In the genomic region with DNA sequence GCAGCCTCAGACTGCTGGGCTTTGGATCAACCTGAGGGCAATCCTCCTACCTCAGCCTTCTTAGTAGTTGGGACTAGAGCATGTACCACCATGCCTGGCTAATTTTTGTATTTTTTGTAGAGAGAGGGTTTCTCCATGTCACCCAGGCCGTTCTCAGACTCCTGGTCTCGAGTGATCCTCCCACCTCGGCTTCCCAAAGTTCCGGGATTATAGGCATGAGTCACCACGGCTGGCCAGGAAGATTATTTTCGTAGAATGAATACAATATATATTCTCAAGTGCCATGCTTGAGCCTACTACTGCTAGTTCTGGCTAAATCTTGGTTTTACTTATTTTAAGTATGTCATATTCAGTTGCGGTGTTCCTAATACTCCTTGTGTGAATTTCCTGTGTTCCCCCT, we compare ENCODE assay signal across 17 cellular contexts.
DNase-seq lines count a peak whose midpoint lies in the region; ATAC-seq and TF ChIP-seq lines count a peak whose summit lies in the region.
"Had no signal": no experiment of that assay in that cellular context is flagged by ENCODE, and none has a peak within 500 bp of the region (broad histone marks: within the 10 kb centered on the region; RNA-seq: fewer than 3 reads in every experiment).

No MANE protein-coding gene starts in this region.

- H3K27ac Mint-ChIP-seq in MCF 10A (ENCODE audit: low read depth, unreplicated experiment) (no peak overlapping the region), WTC11 (peak overlapping the region; percentile 31; the same call in 1 of the 2 replicates)
- H3K27ac Mint-ChIP-seq: IgD-negative memory B cell had no signal

- H3K79me2 ChIP-seq in mammary epithelial cell (ENCODE audit: insufficient read depth, low read length) (no peaks in the 10 kb centered on the region), smooth muscle cell (ENCODE audit: low read depth) (no peaks in the 10 kb centered on the region)

- H4K20me1 ChIP-seq in mammary epithelial cell (ENCODE audit: insufficient read depth, low read length) (no peaks in the 10 kb centered on the region), smooth muscle cell (ENCODE audit: low read depth) (no peaks in the 10 kb centered on the region)

- TF ChIP-seq CTCF in MCF 10A (IDR thresholded peaks at IDR 0.05; ENCODE audit: unreplicated experiment) (no peak), mammary epithelial cell (conservative IDR thresholded peaks at IDR 0.05 in 1 of 2, IDR thresholded peaks at IDR 0.05 in 1 of 2; ENCODE audit: extremely low read depth in 1 of 2, insufficient read depth in 1 of 2, low read depth in 1 of 2, low read length in 2 of 2) (no peak), WTC11 (IDR thresholded peaks at IDR 0.05) (no peak), fibroblast of villous mesenchyme (IDR thresholded peaks at IDR 0.05; ENCODE audit: insufficient read depth, low read depth, low read length) (no peak), smooth muscle cell (IDR thresholded peaks at IDR 0.05; ENCODE audit: borderline replicate concordance, insufficient read depth, poor library complexity, severe bottlenecking) (no peak)

- CTCF ChIA-PET in MCF 10A (lab: Yijun Ruan, JAX): interaction anchor here (1.0 to 7.4 kb wide), 3 partner anchors 86 to 134 kb away, joined by 3 to 130 read pairs (median 42); no protein-coding TSS in a partner anchor
- CTCF ChIA-PET in mammary epithelial cell (lab: Charles Lee; ENCODE audit: low non-redundant PET): no interaction called here
- CTCF ChIA-PET in WTC11 (lab: Charles Lee): no interaction called here

- H3F3A ChIP-seq in smooth muscle cell (ENCODE audit: low read depth): peaks cover 4% of the 10 kb centered on the region

- no TSS peak for BruUV-seq in MCF 10A (replicated peaks; lab: Mats Ljungman, UMichigan)
- BruUV-seq in mammary epithelial cell (replicated peaks; lab: Mats Ljungman, UMichigan): no TSS peak

- H3K27ac ChIP-seq in mammary epithelial cell (ENCODE audit: insufficient read depth, low read depth, low read length) (no peak overlapping the region), smooth muscle cell (ENCODE audit: low read depth) (peak overlapping the region; percentile 7)
- H3K27ac ChIP-seq: 22Rv1, C4-2B, SJSA1 had no signal

- POLR2A ChIA-PET in MCF 10A (lab: Yijun Ruan, JAX): interaction anchor here (1.0 kb wide), 1 partner anchor 9 kb away, joined by 4 read pairs; no protein-coding TSS in a partner anchor
- POLR2A ChIA-PET in WTC11 (lab: Charles Lee): no interaction called here

- H2AFZ ChIP-seq in mammary epithelial cell (ENCODE audit: low read depth, low read length) (no peak overlapping the region), smooth muscle cell (ENCODE audit: low read depth) (no peak overlapping the region)

- dilution Hi-C loops in mammary epithelial cell (cut with HindIII; ENCODE audit: low sequenced_read_pairs): no loop called here

- H3K9ac ChIP-seq in mammary epithelial cell (ENCODE audit: insufficient read depth, low read length): no peak overlapping the region
- no peak overlapping the region for H3K9ac ChIP-seq in smooth muscle cell (ENCODE audit: low read depth)

- in situ Hi-C loops in mammary epithelial cell (cut with MboI; ENCODE audit: low sequenced_read_pairs in 2 of 2): no loop called here

- H3K36me3 Mint-ChIP-seq in MCF 10A (ENCODE audit: insufficient read depth, unreplicated experiment) (no peaks in the 10 kb centered on the region), WTC11 (no peaks in the 10 kb centered on the region)

- intact Hi-C loops in MCF 10A (cut with micrococcal nuclease): no loop called here
- intact Hi-C loops in mammary epithelial cell (cut with micrococcal nuclease): no loop called here

- peaks cover 8% of the 10 kb centered on the region for H3K4me1 Mint-ChIP-seq in MCF 10A (ENCODE audit: insufficient read depth, unreplicated experiment)
- peaks cover 55% of the 10 kb centered on the region for H3K4me1 Mint-ChIP-seq in WTC11

- H3K4me3 ChIP-seq in mammary epithelial cell (replicated peaks in 1 of 3; ENCODE audit: insufficient read depth in 1 of 3, low read depth in 2 of 3, low read length in 3 of 3) (no peak overlapping the region), fibroblast of villous mesenchyme (ENCODE audit: low read depth, low read length) (no peak overlapping the region), smooth muscle cell (no peak overlapping the region)
- H3K4me3 ChIP-seq: SJSA1 had no signal

- no peaks in the 10 kb centered on the region for H3K9me3 Mint-ChIP-seq in MCF 10A (ENCODE audit: unreplicated experiment)
- H3K9me3 Mint-ChIP-seq in WTC11: no peaks in the 10 kb centered on the region
- H3K9me3 Mint-ChIP-seq: IgD-negative memory B cell had no signal

- H3K27me3 ChIP-seq in mammary epithelial cell (ENCODE audit: insufficient read depth, low read length): no peaks in the 10 kb centered on the region
- H3K27me3 ChIP-seq in smooth muscle cell (ENCODE audit: low read depth): no peaks in the 10 kb centered on the region
- H3K27me3 ChIP-seq: SJSA1 had no signal

- no peaks in the 10 kb centered on the region for H3K36me3 ChIP-seq in mammary epithelial cell (ENCODE audit: insufficient read depth, low read length)
- no peaks in the 10 kb centered on the region for H3K36me3 ChIP-seq in smooth muscle cell (ENCODE audit: low read depth)
- H3K36me3 ChIP-seq: SJSA1 had no signal

- H3K4me1 ChIP-seq in mammary epithelial cell (ENCODE audit: insufficient read depth, low read length) (no peaks in the 10 kb centered on the region), smooth muscle cell (ENCODE audit: low read depth) (no peaks in the 10 kb centered on the region)

- WGBS in mammary epithelial cell (ENCODE audit: low coverage, missing lambda C conversion rate): 100% methylated on average over 2 of the region's 7 CpGs
- 28% methylated on average over 7 of the region's 7 CpGs for WGBS in smooth muscle cell (ENCODE audit: low lambda C conversion rate)

- H3K4me3 Mint-ChIP-seq in MCF 10A (ENCODE audit: unreplicated experiment): no peak overlapping the region
- H3K4me3 Mint-ChIP-seq in WTC11: no peak overlapping the region
- H3K4me3 Mint-ChIP-seq: IgD-negative memory B cell had no signal

- no peak overlapping the region for H3K4me2 ChIP-seq in mammary epithelial cell (ENCODE audit: insufficient read depth, low read depth, low read length)
- H3K4me2 ChIP-seq in smooth muscle cell: peak overlapping the region; percentile 48

- no peaks in the 10 kb centered on the region for H3K9me3 ChIP-seq in mammary epithelial cell (replicated peaks; ENCODE audit: insufficient read depth, low read length)
- no peaks in the 10 kb centered on the region for H3K9me3 ChIP-seq in smooth muscle cell (replicated peaks; ENCODE audit: low read depth)
- H3K9me3 ChIP-seq: SJSA1 had no signal

- ATAC-seq in WTC11: no peak

- no peaks in the 10 kb centered on the region for H3K27me3 Mint-ChIP-seq in MCF 10A (ENCODE audit: insufficient read depth, unreplicated experiment)
- H3K27me3 Mint-ChIP-seq in WTC11 (ENCODE audit: low read depth): no peaks in the 10 kb centered on the region

- DNase-seq in MCF 10A (ENCODE audit: unreplicated experiment) (peak; percentile 44), mammary epithelial cell (no peak), WTC11 (ENCODE audit: low spot score) (no peak), fibroblast of villous mesenchyme (ENCODE audit: low read depth) (peak; percentile 28), smooth muscle cell (lab: John Stamatoyannopoulos, UW; ENCODE audit: unreplicated experiment) (no peak), NCI-H2171 (lab: John Stamatoyannopoulos, UW) (no peak), 8988T (no peak), cortex of kidney (lab: John Stamatoyannopoulos, UW) (no peak)
- DNase-seq: GOT3, NCI-H1930, NCI-H2171 treated with DMSO at 0.1 percent for 48 hours, NCI-H446 treated with DMSO at 0.1 percent for 48 hours, NCI-H748 treated with DMSO at 0.1 percent for 48 hours had no signal

TF ChIP-seq in WTC11, 78 proteins besides CTCF, POLR2A, EP300 and RAD21 (continues in another document):
- TF ChIP-seq HMGA2 (CRISPR knock-in tag; IDR thresholded peaks at IDR 0.05) (no peak), ATF1 (CRISPR knock-in tag; IDR thresholded peaks at IDR 0.05) (no peak)
- TF ChIP-seq, protein P1, sequence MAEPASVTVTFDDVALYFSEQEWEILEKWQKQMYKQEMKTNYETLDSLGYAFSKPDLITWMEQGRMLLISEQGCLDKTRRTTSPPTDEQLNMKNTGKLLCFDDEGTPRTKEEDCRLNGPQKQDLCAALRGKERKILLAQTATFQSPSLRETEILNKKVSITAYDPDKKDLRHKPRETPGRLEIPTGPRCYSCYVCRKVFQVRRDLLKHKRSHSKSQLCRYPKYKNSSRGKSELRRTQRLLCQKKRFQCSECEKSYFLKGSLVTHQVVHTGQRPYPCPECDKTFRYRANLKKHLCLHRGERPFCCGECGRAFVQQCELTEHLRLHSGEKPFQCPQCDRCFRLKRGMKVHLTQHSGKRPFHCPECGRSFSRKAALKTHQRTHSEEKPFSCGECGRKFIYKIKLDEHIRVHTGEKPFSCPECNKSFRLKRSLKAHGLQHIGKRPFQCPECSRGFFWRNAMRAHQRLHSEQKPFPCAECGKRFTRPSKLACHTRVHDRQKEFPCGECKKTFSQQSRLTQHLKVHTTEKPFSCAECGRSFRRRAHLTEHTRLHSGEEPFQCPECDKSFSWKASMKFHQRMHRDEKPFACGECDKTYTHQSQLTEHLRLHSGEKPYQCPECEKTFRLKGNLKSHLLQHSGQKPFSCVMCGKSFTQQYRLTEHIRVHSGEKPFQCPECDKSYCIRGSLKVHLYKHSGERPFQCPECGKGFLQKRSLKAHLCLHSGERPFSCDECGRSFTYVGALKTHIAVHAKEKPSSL (CRISPR knock-in tag; conservative IDR thresholded peaks at IDR 0.05): no peak
- TF ChIP-seq, protein P2, sequence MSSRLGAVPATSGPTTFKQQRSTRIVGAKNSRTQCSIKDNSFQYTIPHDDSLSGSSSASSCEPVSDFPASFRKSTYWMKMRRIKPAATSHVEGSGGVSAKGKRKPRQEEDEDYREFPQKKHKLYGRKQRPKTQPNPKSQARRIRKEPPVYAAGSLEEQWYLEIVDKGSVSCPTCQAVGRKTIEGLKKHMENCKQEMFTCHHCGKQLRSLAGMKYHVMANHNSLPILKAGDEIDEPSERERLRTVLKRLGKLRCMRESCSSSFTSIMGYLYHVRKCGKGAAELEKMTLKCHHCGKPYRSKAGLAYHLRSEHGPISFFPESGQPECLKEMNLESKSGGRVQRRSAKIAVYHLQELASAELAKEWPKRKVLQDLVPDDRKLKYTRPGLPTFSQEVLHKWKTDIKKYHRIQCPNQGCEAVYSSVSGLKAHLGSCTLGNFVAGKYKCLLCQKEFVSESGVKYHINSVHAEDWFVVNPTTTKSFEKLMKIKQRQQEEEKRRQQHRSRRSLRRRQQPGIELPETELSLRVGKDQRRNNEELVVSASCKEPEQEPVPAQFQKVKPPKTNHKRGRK (CRISPR knock-in tag; IDR thresholded peaks at IDR 0.05; ENCODE audit: borderline replicate concordance): no peak

Comparison
In these comparisons a context has a peak if more than half of its experiments do, and no peak if none do; other contexts are left out.
1. DNase-seq: peak in MCF 10A (single experiment) and fibroblast of villous mesenchyme (single experiment); none in mammary epithelial cell (single experiment), WTC11 (single experiment), smooth muscle cell (single experiment), NCI-H2171 (single experiment), 8988T (single experiment) and cortex of kidney (single experiment).